Comparison of ENCODE assay signal across 24 cellular contexts in genomic region chr3:178761024-178761423, GRCh38.
DNase-seq lines count a peak whose midpoint lies in the region; ATAC-seq lines count a peak whose summit lies in the region.
"Had no signal": no experiment of that assay in that cellular context is flagged by ENCODE, and none has a peak within 500 bp of the region (broad histone marks: within the 10 kb centered on the region; RNA-seq: fewer than 3 reads in every experiment).

No MANE protein-coding gene starts in this region.

- H3K36me3 Mint-ChIP-seq in activated CD4-positive, alpha-beta T cell treated with anti-CD3 and anti-CD28 coated beads, Interleukin-2, amount 10 ng/mL, durations not matched to agents 24 days and 14 days (ENCODE audit: low read depth): no peaks in the 10 kb centered on the region
- H3K36me3 Mint-ChIP-seq: CD14-positive monocyte; CD4-positive, alpha-beta memory T cell; CD4-positive, CD25-positive, alpha-beta regulatory T cell; CD8-positive, alpha-beta memory T cell had no signal

- peak; percentile 23 for DNase-seq in activated CD4-positive, alpha-beta T cell treated with anti-CD3 and anti-CD28 coated beads, Interleukin-2, amount 10 ng/mL, durations not matched to agents 24 days and 14 days
- no peak for DNase-seq in activated CD4-positive, alpha-beta T cell treated with anti-CD3 and anti-CD28 coated beads, Interleukin-2, amount 50 U/mL, for 48 hours
- DNase-seq in SK-MEL-5 (ENCODE audit: low read depth, low spot score) (peak; percentile 88), dedifferentiated amniotic fluid mesenchymal stem cell (ENCODE audit: extremely low spot score) (peak; percentile 6), foreskin melanocyte (peak; percentile 44)
- no peak for DNase-seq in activated naive CD4-positive, alpha-beta T cell (lab: John Stamatoyannopoulos, UW)
- DNase-seq in stimulated activated naive CD4-positive, alpha-beta T cell (lab: John Stamatoyannopoulos, UW): no peak
- DNase-seq: ACHN; BE2C; C1 segment of cervical spinal cord; CD4-positive, alpha-beta memory T cell; CD4-positive, CD25-positive, alpha-beta regulatory T cell; CD8-positive, alpha-beta memory T cell; COR-L47; DMS 273 treated with DMSO at 0.1 percent for 48 hours; DMS153; DMS53; DMS79; DND-41; EL; GDM1 had no signal

- H3K4me1 Mint-ChIP-seq in activated CD4-positive, alpha-beta T cell treated with anti-CD3 and anti-CD28 coated beads, Interleukin-2, amount 10 ng/mL, durations not matched to agents 24 days and 14 days: no peaks in the 10 kb centered on the region
- H3K4me1 Mint-ChIP-seq: CD14-positive monocyte; CD4-positive, alpha-beta memory T cell; CD4-positive, CD25-positive, alpha-beta regulatory T cell; CD8-positive, alpha-beta memory T cell had no signal

- H3K4me3 Mint-ChIP-seq in activated CD4-positive, alpha-beta T cell treated with anti-CD3 and anti-CD28 coated beads, Interleukin-2, amount 10 ng/mL, durations not matched to agents 24 days and 14 days: no peak overlapping the region
- H3K4me3 Mint-ChIP-seq: CD14-positive monocyte; CD4-positive, alpha-beta memory T cell; CD4-positive, CD25-positive, alpha-beta regulatory T cell; CD8-positive, alpha-beta memory T cell had no signal

- H3K27me3 Mint-ChIP-seq in activated CD4-positive, alpha-beta T cell treated with anti-CD3 and anti-CD28 coated beads, Interleukin-2, amount 10 ng/mL, durations not matched to agents 24 days and 14 days: no peaks in the 10 kb centered on the region
- H3K27me3 Mint-ChIP-seq: CD4-positive, CD25-positive, alpha-beta regulatory T cell; CD8-positive, alpha-beta memory T cell had no signal

- intact Hi-C loops in activated CD4-positive, alpha-beta T cell treated with anti-CD3 and anti-CD28 coated beads, Interleukin-2, amount 10 ng/mL, durations not matched to agents 24 days and 14 days (cut with micrococcal nuclease): no loop called here

- in situ Hi-C loops in SK-MEL-5 (cut with HindIII; ENCODE audit: low pct_unique_long_range_greater_than_20kb, low sequenced_read_pairs): no loop called here

- no peak for ATAC-seq in GM19035 (IDR thresholded peaks at IDR 0.05; ENCODE audit: unreplicated experiment)
- ATAC-seq: A549 had no signal

- no peaks in the 10 kb centered on the region for H3K9me3 Mint-ChIP-seq in activated CD4-positive, alpha-beta T cell treated with anti-CD3 and anti-CD28 coated beads, Interleukin-2, amount 10 ng/mL, durations not matched to agents 24 days and 14 days
- H3K9me3 Mint-ChIP-seq: CD8-positive, alpha-beta memory T cell had no signal

- H3K27ac Mint-ChIP-seq in activated CD4-positive, alpha-beta T cell treated with anti-CD3 and anti-CD28 coated beads, Interleukin-2, amount 10 ng/mL, durations not matched to agents 24 days and 14 days: no peak overlapping the region
- H3K27ac Mint-ChIP-seq: CD14-positive monocyte; CD4-positive, alpha-beta memory T cell; CD4-positive, CD25-positive, alpha-beta regulatory T cell; CD8-positive, alpha-beta memory T cell had no signal

Comparison
In these comparisons a context has a peak if more than half of its experiments do, and no peak if none do; other contexts are left out.
1. DNase-seq: peak in activated CD4-positive, alpha-beta T cell treated with anti-CD3 and anti-CD28 coated beads, Interleukin-2, amount 10 ng/mL, durations not matched to agents 24 days and 14 days (single experiment), SK-MEL-5 (single experiment), dedifferentiated amniotic fluid mesenchymal stem cell (single experiment) and foreskin melanocyte (single experiment); none in activated CD4-positive, alpha-beta T cell treated with anti-CD3 and anti-CD28 coated beads, Interleukin-2, amount 50 U/mL, for 48 hours (0 of 2), activated naive CD4-positive, alpha-beta T cell (0 of 4) and stimulated activated naive CD4-positive, alpha-beta T cell (0 of 6).